1 cellular context compared by ENCODE assay signal in genomic region chr5:34191279-34191744, GRCh38.
TF ChIP-seq lines count a peak whose summit lies in the region.

No MANE protein-coding gene starts in this region.

TF ChIP-seq in HEK293, 187 proteins besides CTCF, POLR2A, EP300 and RAD21 (continued from another document):
- TF ChIP-seq ZFP41 (tag by site-specific recombination; IDR thresholded peaks at IDR 0.05; ENCODE audit: borderline replicate concordance) (0 out of 2 replicates have a peak, but pooled peaks have one; percentile 9), GLIS2 (tag by site-specific recombination; IDR thresholded peaks at IDR 0.05) (peak; percentile 80; the same call in 1 of the 2 replicates), IKZF3 (tag by site-specific recombination; IDR thresholded peaks at IDR 0.05) (peak; percentile 37; the same call in 1 of the 2 replicates)
